In genomic region chr9:117616436-117616835, GRCh38 we compare ENCODE assay signal across 19 cellular contexts.
DNase-seq lines count a peak whose midpoint lies in the region; TF ChIP-seq lines count a peak whose summit lies in the region.
"Had no signal": no experiment of that assay in that cellular context is flagged by ENCODE, and none has a peak within 500 bp of the region (broad histone marks: within the 10 kb centered on the region; RNA-seq: fewer than 3 reads in every experiment).

No MANE protein-coding gene starts in this region.

- no peak overlapping the region for H4K5ac ChIP-seq in mesendoderm (ENCODE audit: low read length)

- no peaks in the 10 kb centered on the region for H3K79me1 ChIP-seq in mesendoderm (ENCODE audit: low read length)

- no peak overlapping the region for H3K4me2 ChIP-seq in mesendoderm (ENCODE audit: low read length)

- H4K8ac ChIP-seq in mesendoderm (ENCODE audit: low read depth, low read length): no peak overlapping the region

- DNase-seq in DMS53 (lab: John Stamatoyannopoulos, UW) (peak; percentile 44), DMS53 treated with DMSO at 0.1 percent for 48 hours (lab: John Stamatoyannopoulos, UW; ENCODE audit: unreplicated experiment) (no peak), NCI-H1694 treated with DMSO at 0.1 percent for 48 hours (lab: John Stamatoyannopoulos, UW) (peak; percentile 34), NCI-H748 (lab: John Stamatoyannopoulos, UW; ENCODE audit: unreplicated experiment) (peak; percentile 92), mesendoderm (peak; percentile 83), lower leg skin (ENCODE audit: low spot score in 2 of 2) (no peak), superior temporal gyrus (ENCODE audit: extremely low spot score) (no peak), CD1c-positive myeloid dendritic cell (ENCODE audit: extremely low spot score) (no peak)
- DNase-seq: activated B cell treated with CpG ODN at 0.5 μM for 24 hours; activated T-cell treated with anti-CD3 and anti-CD28 coated beads, Interleukin-2, amount 50 U/mL, for 48 hours; endodermal cell; GM23248; hippocampal formation; PC-3; SIG-M5; stimulated activated naive CD4-positive, alpha-beta T cell; T-helper 2 cell; tibial artery had no signal

- H2BK15ac ChIP-seq in mesendoderm (replicated peaks; ENCODE audit: low read depth): no peak overlapping the region

- no peaks in the 10 kb centered on the region for H3K79me2 ChIP-seq in mesendoderm (ENCODE audit: control insufficient read depth, insufficient read depth, low read length)

- TF ChIP-seq POLR2A in lower leg skin (IDR thresholded peaks at IDR 0.05): no peak

- TF ChIP-seq CTCF in lower leg skin (IDR thresholded peaks at IDR 0.05): no peak

- no peak overlapping the region for H3K18ac ChIP-seq in mesendoderm (ENCODE audit: low read length)

- H2BK120ac ChIP-seq in mesendoderm (ENCODE audit: low read depth, low read length): no peak overlapping the region

- H3K56ac ChIP-seq in mesendoderm (ENCODE audit: low read length): no peak overlapping the region

- H2BK5ac ChIP-seq in mesendoderm (ENCODE audit: low read length): no peak overlapping the region

- H2AK5ac ChIP-seq in mesendoderm (ENCODE audit: low read length): no peak overlapping the region

- intact Hi-C loops in lower leg skin (cut with DNase I; ENCODE audit: low total_unique reads): no loop called here

- H3K27me3 ChIP-seq in mesendoderm (ENCODE audit: insufficient read depth, low read length, poor library complexity): no peaks in the 10 kb centered on the region
- H3K27me3 ChIP-seq: tibial artery had no signal

- H3K4me3 ChIP-seq in mesendoderm (ENCODE audit: low read length) (no peak overlapping the region), lower leg skin (ENCODE audit: low read depth, poor library complexity, severe bottlenecking) (no peak overlapping the region)
- H3K4me3 ChIP-seq: GM23248, tibial artery had no signal

- no peak overlapping the region for H3K27ac ChIP-seq in mesendoderm (ENCODE audit: low read depth, low read length)
- H3K27ac ChIP-seq: 22Rv1, GM23248, tibial artery had no signal

- H3K23ac ChIP-seq in mesendoderm (ENCODE audit: low read length): no peak overlapping the region

- no peaks in the 10 kb centered on the region for H3K4me1 ChIP-seq in mesendoderm (ENCODE audit: control insufficient read depth, low read depth, low read length)
- H3K4me1 ChIP-seq: tibial artery had no signal

- no peak overlapping the region for H3K4ac ChIP-seq in mesendoderm (ENCODE audit: low read depth, low read length)

- no peaks in the 10 kb centered on the region for H3K36me3 ChIP-seq in mesendoderm (ENCODE audit: control insufficient read depth, insufficient read depth, low read length)
- H3K36me3 ChIP-seq: tibial artery had no signal

- WGBS in mesendoderm (ENCODE audit: extremely low coverage, insufficient coverage, low lambda C conversion rate): no CpG with 5 or more reads among the region's 3 CpGs
- WGBS in lower leg skin, 2 donors: 26 to 33% methylated on average over 3 of the region's 3 CpGs

- H3K9ac ChIP-seq in mesendoderm (ENCODE audit: low read length): no peak overlapping the region
- H3K9ac ChIP-seq: GM23248 had no signal

Comparison
In these comparisons a context has a peak if more than half of its experiments do, and no peak if none do; other contexts are left out.
1. DNase-seq: peak in DMS53 (single experiment), NCI-H1694 treated with DMSO at 0.1 percent for 48 hours (single experiment), NCI-H748 (single experiment) and mesendoderm (single experiment); none in DMS53 treated with DMSO at 0.1 percent for 48 hours (single experiment), lower leg skin (0 of 2), superior temporal gyrus (single experiment) and CD1c-positive myeloid dendritic cell (single experiment).